In the genomic region with DNA sequence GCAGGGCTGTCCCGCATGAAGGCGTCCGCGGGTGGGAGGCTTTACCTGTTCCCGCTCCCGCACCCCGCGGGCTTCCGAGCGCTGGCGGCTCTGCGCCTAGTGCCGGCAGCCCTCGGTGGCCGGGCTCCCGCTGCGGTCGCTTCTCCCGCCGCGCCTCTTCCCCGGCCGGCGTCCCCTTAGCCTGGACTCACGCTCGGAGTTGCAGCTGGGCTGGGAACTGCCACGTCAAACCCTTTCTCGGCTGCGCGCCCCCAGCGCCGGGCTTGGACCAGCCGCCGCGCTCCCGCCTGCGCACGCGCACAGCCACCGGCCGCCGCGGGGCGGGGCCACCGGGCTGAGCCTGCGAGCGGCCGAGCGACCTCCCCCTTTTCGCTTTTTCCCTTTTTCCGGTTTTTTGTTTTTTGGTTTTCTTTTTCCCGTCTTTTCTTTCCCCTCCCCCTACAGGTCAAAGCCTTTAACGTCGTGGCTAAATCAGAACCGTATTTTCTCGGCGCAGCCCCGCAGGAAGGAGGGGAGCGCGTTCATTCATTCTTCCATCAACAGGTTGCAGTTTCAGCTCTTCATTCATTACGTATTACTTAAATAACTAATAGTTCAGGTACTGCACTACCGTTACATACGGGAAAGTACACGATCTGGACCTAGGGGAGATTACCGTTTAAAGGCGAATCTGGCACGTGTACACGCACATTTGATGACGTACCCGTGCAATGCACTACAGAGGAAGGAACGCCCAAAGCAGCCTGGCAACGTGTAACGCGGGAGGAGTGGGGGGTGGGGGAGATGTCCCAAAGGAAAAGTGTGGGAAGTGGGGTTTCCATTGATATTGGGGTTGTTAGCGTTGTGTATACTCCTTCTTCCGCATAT, we compare ENCODE assay signal across 8 cellular contexts. TPM values are rescaled to one million over a fixed set of nuclear protein-coding genes. Genes with fewer than 3 reads are reported as not detected.
DNase-seq lines count a peak whose midpoint lies in the region; ATAC-seq, FAIRE-seq and TF ChIP-seq lines count a peak whose summit lies in the region.

A gene with protein sequence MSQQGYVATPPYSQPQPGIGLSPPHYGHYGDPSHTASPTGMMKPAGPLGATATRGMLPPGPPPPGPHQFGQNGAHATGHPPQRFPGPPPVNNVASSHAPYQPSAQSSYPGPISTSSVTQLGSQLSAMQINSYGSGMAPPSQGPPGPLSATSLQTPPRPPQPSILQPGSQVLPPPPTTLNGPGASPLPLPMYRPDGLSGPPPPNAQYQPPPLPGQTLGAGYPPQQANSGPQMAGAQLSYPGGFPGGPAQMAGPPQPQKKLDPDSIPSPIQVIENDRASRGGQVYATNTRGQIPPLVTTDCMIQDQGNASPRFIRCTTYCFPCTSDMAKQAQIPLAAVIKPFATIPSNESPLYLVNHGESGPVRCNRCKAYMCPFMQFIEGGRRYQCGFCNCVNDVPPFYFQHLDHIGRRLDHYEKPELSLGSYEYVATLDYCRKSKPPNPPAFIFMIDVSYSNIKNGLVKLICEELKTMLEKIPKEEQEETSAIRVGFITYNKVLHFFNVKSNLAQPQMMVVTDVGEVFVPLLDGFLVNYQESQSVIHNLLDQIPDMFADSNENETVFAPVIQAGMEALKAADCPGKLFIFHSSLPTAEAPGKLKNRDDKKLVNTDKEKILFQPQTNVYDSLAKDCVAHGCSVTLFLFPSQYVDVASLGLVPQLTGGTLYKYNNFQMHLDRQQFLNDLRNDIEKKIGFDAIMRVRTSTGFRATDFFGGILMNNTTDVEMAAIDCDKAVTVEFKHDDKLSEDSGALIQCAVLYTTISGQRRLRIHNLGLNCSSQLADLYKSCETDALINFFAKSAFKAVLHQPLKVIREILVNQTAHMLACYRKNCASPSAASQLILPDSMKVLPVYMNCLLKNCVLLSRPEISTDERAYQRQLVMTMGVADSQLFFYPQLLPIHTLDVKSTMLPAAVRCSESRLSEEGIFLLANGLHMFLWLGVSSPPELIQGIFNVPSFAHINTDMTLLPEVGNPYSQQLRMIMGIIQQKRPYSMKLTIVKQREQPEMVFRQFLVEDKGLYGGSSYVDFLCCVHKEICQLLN (minus strand): TSS at position 231 of the 867 bp plus-strand sequence. CDS start 2,430 bp downstream, outside the sequence.

- no peak for FAIRE-seq in kidney (lab: Jason Lieb, UNC)

- peak within 1 kb of the TSS; percentile 76 to 92 for H3K9ac ChIP-seq in kidney (ENCODE audit: low read length in 2 of 2)

- peak; percentile 5 for TF ChIP-seq CTCF in kidney (IDR thresholded peaks at IDR 0.05; ENCODE audit: borderline replicate concordance, extremely low read depth, insufficient read depth)

- DNase-seq in AG08396 (ENCODE audit: low spot score) = peak; percentile 99
- peak; percentile 23 for DNase-seq in NCI-H2196 treated with DMSO at 0.1 percent for 48 hours (lab: John Stamatoyannopoulos, UW; ENCODE audit: unreplicated experiment)
- peak; percentile 88 for DNase-seq in activated CD4-positive, CD25-positive, alpha-beta regulatory T cell treated with anti-CD3 and anti-CD28 coated beads, Interleukin-2, amount 50 U/mL, for 72 hours
- DNase-seq in cerebellum (ENCODE audit: low spot score) = peak; percentile 92
- DNase-seq in kidney = peak; percentile 96
- peak; percentile 90 for DNase-seq in stimulated activated CD4-positive, alpha-beta T cell treated with anti-CD3 and anti-CD28 coated beads, Interleukin-15, amount 100 ng/mL, for 24 hours

- peak within 1 kb of the TSS; percentile 92 to 94 for H3K27ac ChIP-seq in kidney (ENCODE audit: low read depth in 2 of 2, low read length in 2 of 2)

- H3K36me3 ChIP-seq in kidney (ENCODE audit: control insufficient read depth in 1 of 2, insufficient read depth in 2 of 2, low read length in 2 of 2) = peaks cover 0 to 5% of the 10 kb centered on the region in 2 donors

- peaks cover 0 to 4% of the 10 kb centered on the region in 2 donors for H3K4me1 ChIP-seq in kidney (ENCODE audit: control insufficient read depth in 1 of 2, insufficient read depth in 1 of 2, low read depth in 1 of 2, low read length in 2 of 2)

- ATAC-seq in GM18870 (IDR thresholded peaks at IDR 0.05; ENCODE audit: unreplicated experiment) (peak; percentile 47), HG03108 (IDR thresholded peaks at IDR 0.05; ENCODE audit: unreplicated experiment) (peak; percentile 64)

- no peaks in the 10 kb centered on the region for H3K9me3 ChIP-seq in kidney (ENCODE audit: control insufficient read depth in 1 of 2, low read length in 2 of 2)

- intact Hi-C loops in kidney (cut with DNase I) = no loop called here

- peak within 1 kb of the TSS; percentile 97 to 98 for H3K4me3 ChIP-seq in kidney (ENCODE audit: low read length in 2 of 2)

RNA-seq across cellular contexts. Expression of the gene that starts here (rescaled TPM):
- total RNA-seq in cerebellum = 18.5 TPM
- 45.4 TPM for total RNA-seq in kidney
- polyA plus RNA-seq in kidney (ENCODE audit: insufficient read depth, low read depth, low replicate concordance) = 5.9 TPM

Comparison
In these comparisons a context has a peak if more than half of its experiments do, and no peak if none do; other contexts are left out.
1. Peak in every context shown above with its lines: DNase-seq, ATAC-seq, H3K4me3 ChIP-seq and H3K27ac ChIP-seq.
2. DNase-seq: peak in every context shown above with its lines; median percentile 99 in AG08396; 96 in kidney; 92 in cerebellum; 90 in stimulated activated CD4-positive, alpha-beta T cell treated with anti-CD3 and anti-CD28 coated beads, Interleukin-15, amount 100 ng/mL, for 24 hours; 88 in activated CD4-positive, CD25-positive, alpha-beta regulatory T cell treated with anti-CD3 and anti-CD28 coated beads, Interleukin-2, amount 50 U/mL, for 72 hours; 23 in NCI-H2196 treated with DMSO at 0.1 percent for 48 hours.